9 cellular contexts compared by ENCODE assay signal in the genomic region with DNA sequence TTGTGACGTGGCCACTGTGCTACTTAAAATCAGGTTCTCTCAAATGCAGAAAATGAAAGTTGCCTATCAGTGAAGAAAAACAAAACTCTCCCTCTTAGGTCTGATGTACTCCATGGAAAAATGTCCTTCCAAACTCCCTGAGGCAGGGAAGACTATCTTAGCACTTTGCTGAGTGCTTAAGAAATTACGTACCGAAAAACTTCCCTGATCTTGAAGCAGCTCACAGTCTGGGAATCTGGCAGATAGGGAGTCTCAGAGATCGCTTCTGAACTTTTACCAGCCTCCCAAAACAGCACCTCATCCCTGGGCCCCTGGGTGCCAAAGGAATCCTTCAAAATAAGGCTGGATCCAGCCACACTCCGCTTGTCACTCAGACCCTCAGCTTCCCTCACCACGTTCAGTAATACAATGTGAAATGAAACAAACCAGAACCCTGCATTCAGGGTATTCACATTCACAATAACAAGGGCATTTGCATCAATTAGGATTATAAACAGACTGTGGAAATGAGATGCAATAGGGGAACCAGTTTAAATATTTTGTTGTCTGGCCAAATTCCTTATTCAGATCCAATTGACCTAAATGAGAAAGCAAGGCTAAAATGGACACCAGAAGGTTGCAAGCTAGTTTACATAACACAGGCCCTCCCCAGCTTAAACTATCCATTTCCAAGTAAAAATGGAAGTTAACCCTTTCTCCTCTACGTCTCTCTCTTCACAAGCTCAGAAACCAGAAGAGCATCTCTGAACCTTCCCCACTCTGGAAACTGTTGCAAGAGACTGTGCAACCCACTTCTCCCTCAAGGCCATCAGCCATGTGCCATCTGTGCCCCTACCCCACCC. TPM values are rescaled to one million over a fixed set of nuclear protein-coding genes. Genes with fewer than 3 reads are reported as not detected.
A peak's percentile ranks its signal among the peaks of the same experiment; 100 is the strongest.
DNase-seq lines count a peak whose midpoint lies in the region; ATAC-seq, FAIRE-seq and TF ChIP-seq lines count a peak whose summit lies in the region.
"Had no signal": no experiment of that assay in that cellular context is flagged by ENCODE, and none has a peak within 500 bp of the region (broad histone marks: within the 10 kb centered on the region; RNA-seq: fewer than 3 reads in every experiment).

No MANE protein-coding gene starts in this region.

- no peak for FAIRE-seq in GM12878 (lab: Jason Lieb, UNC)

- H3K79me2 ChIP-seq in GM12878 (ENCODE audit: control insufficient read depth, insufficient read depth, low read length) = no peaks in the 10 kb centered on the region

- no peak for DNase-seq in activated naive CD8-positive, alpha-beta T cell treated with anti-CD3 and anti-CD28 coated beads, Interleukin-2, amount 50 U/mL, for 24 hours
- DNase-seq in activated naive CD8-positive, alpha-beta T cell treated with anti-CD3 and anti-CD28 coated beads for 36 hours = no peak
- DNase-seq in GM12878 (ENCODE audit: low read depth, low spot score) = no peak
- no peak for DNase-seq in aorta
- no peak for DNase-seq in activated T-cell treated with anti-CD3 and anti-CD28 coated beads, Interleukin-2, amount 50 U/mL, for 72 hours
- no peak for DNase-seq in lower leg skin (ENCODE audit: low spot score in 2 of 2)
- DNase-seq in NCI-H1105 treated with DMSO at 0.1 percent for 48 hours (lab: John Stamatoyannopoulos, UW) = no peak
- DNase-seq: activated effector memory CD4-positive, alpha-beta T cell treated with Interleukin-2 at 50 U/mL for 16 hours had no signal

- H3K9me3 ChIP-seq in GM12878 (replicated peaks; ENCODE audit: control insufficient read depth, insufficient read depth, low read length) (peaks cover 4% of the 10 kb centered on the region; the same call in 2 of the 3 replicates), liver (ENCODE audit: control insufficient read depth in 4 of 4, low read length in 3 of 4) (peaks cover 2 to 9% (median 7%) of the 10 kb centered on the region in 4 donors), aorta (ENCODE audit: control insufficient read depth, low read length) (peaks cover 3% of the 10 kb centered on the region)

- peaks cover 8% of the 10 kb centered on the region for H3K9me3 Mint-ChIP-seq in activated naive CD8-positive, alpha-beta T cell treated with anti-CD3 and anti-CD28 coated beads, Interleukin-2, amount 50 U/mL, for 24 hours
- H3K9me3 Mint-ChIP-seq in activated naive CD8-positive, alpha-beta T cell treated with anti-CD3 and anti-CD28 coated beads for 36 hours = peaks cover 4% of the 10 kb centered on the region
- H3K9me3 Mint-ChIP-seq in activated T-cell treated with anti-CD3 and anti-CD28 coated beads, Interleukin-2, amount 50 U/mL, for 72 hours = peaks cover 2 to 3% of the 10 kb centered on the region in 2 donors

- no peak overlapping the region for H3K4me3 ChIP-seq in GM12878
- no peak overlapping the region for H3K4me3 ChIP-seq in liver (ENCODE audit: low read depth in 1 of 3, low read length in 3 of 3)
- peak overlapping the region; percentile 18 to 52 for H3K4me3 ChIP-seq in aorta (ENCODE audit: low read length in 2 of 2)
- H3K4me3 ChIP-seq in lower leg skin (ENCODE audit: low read depth, poor library complexity, severe bottlenecking) = no peak overlapping the region

- no peak overlapping the region for H2AFZ ChIP-seq in GM12878 (ENCODE audit: control insufficient read depth, low read depth, low read length)

- CTCF ChIA-PET in GM12878 (lab: Yijun Ruan, JAX) = interaction anchor here (1.0 kb wide), 1 partner anchor 63 kb away, joined by 4 read pairs; no protein-coding TSS in a partner anchor

- RAD21 ChIA-PET in GM12878 (lab: Charles Lee; ENCODE audit: unreplicated experiment) = interaction anchor here (0.7 to 1.3 kb wide), 3 partner anchors 8 to 715 kb away, joined by 3 to 4 read pairs (median 3); no protein-coding TSS in a partner anchor

- H3K27ac ChIP-seq in GM12878 (ENCODE audit: control insufficient read depth, insufficient read depth) (no peak overlapping the region), liver (ENCODE audit: low read depth in 1 of 2, low read length in 2 of 2) (peak overlapping the region in 1 of 2 donors; percentile 48), aorta (ENCODE audit: low read depth in 1 of 2, low read length in 2 of 2) (peak overlapping the region; percentile 72 to 97)

- intact Hi-C loops in GM12878 (cut with micrococcal nuclease; ENCODE audit: unreplicated experiment) = no loop called here
- intact Hi-C loops in aorta (cut with DNase I) = no loop called here
- intact Hi-C loops in lower leg skin (cut with DNase I; ENCODE audit: low total_unique reads) = no loop called here

- H3K27me3 ChIP-seq in GM12878 (replicated peaks in 1 of 2; ENCODE audit: control insufficient read depth in 2 of 2, insufficient read depth in 2 of 2, low read length in 1 of 2) (no peaks in the 10 kb centered on the region), liver (ENCODE audit: control insufficient read depth in 4 of 4, insufficient read depth in 4 of 4, low read length in 3 of 4) (no peaks in the 10 kb centered on the region), aorta (ENCODE audit: control insufficient read depth in 1 of 2, insufficient read depth in 2 of 2, low read length in 1 of 2) (no peaks in the 10 kb centered on the region)

- no peak overlapping the region for H3K9ac ChIP-seq in GM12878 (ENCODE audit: control insufficient read depth, insufficient read depth, low read length)
- H3K9ac ChIP-seq in liver (ENCODE audit: low read depth in 1 of 2, low read length in 2 of 2) = no peak overlapping the region

- SMC1A ChIA-PET in GM12878 (lab: Charles Lee; ENCODE audit: uncharacterized antibody, unreplicated experiment) = interaction anchor here (0.6 to 1.9 kb wide), 3 partner anchors 9 to 1056 kb away, joined by 3 to 6 read pairs (median 3); no protein-coding TSS in a partner anchor

- H3K4me1 ChIP-seq in GM12878 (ENCODE audit: control insufficient read depth, insufficient read depth, low read length) (no peaks in the 10 kb centered on the region), liver (ENCODE audit: control insufficient read depth in 4 of 4, insufficient read depth in 4 of 4, low read length in 3 of 4) (no peaks in the 10 kb centered on the region), aorta (ENCODE audit: control insufficient read depth in 1 of 2, insufficient read depth in 2 of 2, low read length in 2 of 2) (peaks cover 6 to 9% of the 10 kb centered on the region in 2 donors)

- no peak for ATAC-seq in activated naive CD8-positive, alpha-beta T cell treated with anti-CD3 and anti-CD28 coated beads, Interleukin-2, amount 50 U/mL, for 24 hours
- ATAC-seq in GM12878 = peak; percentile 56
- peak; percentile 56 for ATAC-seq in aorta (ENCODE audit: low FRiP score)
- no peak for ATAC-seq in activated T-cell treated with anti-CD3 and anti-CD28 coated beads, Interleukin-2, amount 50 U/mL, for 72 hours (replicated peaks in 1 of 2)

- TF ChIP-seq CTCF in GM12878 (IDR thresholded peaks at IDR 0.05 in 2 of 3, conservative IDR thresholded peaks at IDR 0.05 in 1 of 3; ENCODE audit: control insufficient read depth in 2 of 3, extremely low read depth in 1 of 3, insufficient read depth in 1 of 3, low read depth in 3 of 3, low read length in 3 of 3) (no peak), liver (IDR thresholded peaks at IDR 0.05; ENCODE audit: low read depth, low read length, missing input control) (no peak), lower leg skin (IDR thresholded peaks at IDR 0.05) (no peak)

- peak overlapping the region; percentile 61 for H3K27ac Mint-ChIP-seq in activated naive CD8-positive, alpha-beta T cell treated with anti-CD3 and anti-CD28 coated beads, Interleukin-2, amount 50 U/mL, for 24 hours
- no peak overlapping the region for H3K27ac Mint-ChIP-seq in activated naive CD8-positive, alpha-beta T cell treated with anti-CD3 and anti-CD28 coated beads for 36 hours
- H3K27ac Mint-ChIP-seq in activated T-cell treated with anti-CD3 and anti-CD28 coated beads, Interleukin-2, amount 50 U/mL, for 72 hours = no peak overlapping the region

- in situ Hi-C loops in GM12878 (cut with MboI) = no loop called here

- H3K4me1 Mint-ChIP-seq in activated naive CD8-positive, alpha-beta T cell treated with anti-CD3 and anti-CD28 coated beads, Interleukin-2, amount 50 U/mL, for 24 hours = peaks cover 18% of the 10 kb centered on the region
- H3K4me1 Mint-ChIP-seq in activated naive CD8-positive, alpha-beta T cell treated with anti-CD3 and anti-CD28 coated beads for 36 hours = peaks cover 13% of the 10 kb centered on the region
- H3K4me1 Mint-ChIP-seq in activated T-cell treated with anti-CD3 and anti-CD28 coated beads, Interleukin-2, amount 50 U/mL, for 72 hours (ENCODE audit: low read depth) = peaks cover 12% of the 10 kb centered on the region

- POLR2A ChIA-PET in GM12878 (lab: Charles Lee) = interaction anchor here (0.6 to 1.0 kb wide), 2 partner anchors 12 to 13 kb away, joined by 4 to 6 read pairs; no protein-coding TSS in a partner anchor

- TF ChIP-seq POLR2A in GM12878 (IDR thresholded peaks at IDR 0.05; ENCODE audit: low read depth, low read length) (no peak), lower leg skin (IDR thresholded peaks at IDR 0.05) (no peak)

- peaks cover 4% of the 10 kb centered on the region for H3K36me3 Mint-ChIP-seq in activated naive CD8-positive, alpha-beta T cell treated with anti-CD3 and anti-CD28 coated beads, Interleukin-2, amount 50 U/mL, for 24 hours (ENCODE audit: low read depth)
- H3K36me3 Mint-ChIP-seq in activated naive CD8-positive, alpha-beta T cell treated with anti-CD3 and anti-CD28 coated beads for 36 hours = peaks cover 5% of the 10 kb centered on the region
- peaks cover 0 to 3% of the 10 kb centered on the region in 2 donors for H3K36me3 Mint-ChIP-seq in activated T-cell treated with anti-CD3 and anti-CD28 coated beads, Interleukin-2, amount 50 U/mL, for 72 hours (ENCODE audit: insufficient read depth in 2 of 2)

- no peaks in the 10 kb centered on the region for H3K27me3 Mint-ChIP-seq in activated naive CD8-positive, alpha-beta T cell treated with anti-CD3 and anti-CD28 coated beads, Interleukin-2, amount 50 U/mL, for 24 hours
- H3K27me3 Mint-ChIP-seq in activated naive CD8-positive, alpha-beta T cell treated with anti-CD3 and anti-CD28 coated beads for 36 hours = no peaks in the 10 kb centered on the region
- H3K27me3 Mint-ChIP-seq in activated T-cell treated with anti-CD3 and anti-CD28 coated beads, Interleukin-2, amount 50 U/mL, for 72 hours (ENCODE audit: low read depth) = peaks cover 16% of the 10 kb centered on the region

- H3K36me3 ChIP-seq in GM12878 (ENCODE audit: control insufficient read depth in 2 of 2, insufficient read depth in 2 of 2, low read length in 1 of 2) = no peaks in the 10 kb centered on the region
- no peaks in the 10 kb centered on the region for H3K36me3 ChIP-seq in liver (ENCODE audit: control insufficient read depth in 4 of 4, insufficient read depth in 3 of 4, low read depth in 1 of 4, low read length in 3 of 4)
- H3K36me3 ChIP-seq in aorta (ENCODE audit: control insufficient read depth in 1 of 2, insufficient read depth in 2 of 2, low read length in 1 of 2) = peaks cover 0 to 2% of the 10 kb centered on the region in 2 donors

- no peak overlapping the region for H3K4me2 ChIP-seq in GM12878 (ENCODE audit: control insufficient read depth, insufficient read depth)

- WGBS in GM12878 (ENCODE audit: insufficient coverage, insufficient replicate concordance, low lambda C conversion rate, missing lambda C conversion rate) = 3% methylated on average over 7 of the region's 7 CpGs
- 61% methylated on average over 7 of the region's 7 CpGs for WGBS in liver
- 10 to 12% methylated on average over 7 of the region's 7 CpGs for WGBS in aorta, 2 donors
- 32 to 41% methylated on average over 7 of the region's 7 CpGs for WGBS in lower leg skin, 2 donors

- no TSS peak for BruUV-seq in GM12878 (replicated peaks; lab: Mats Ljungman, UMichigan)

- no peak for TF ChIP-seq RAD21 in GM12878 (IDR thresholded peaks at IDR 0.05; ENCODE audit: insufficient read depth, low read depth, low read length)
- TF ChIP-seq RAD21 in liver (IDR thresholded peaks at IDR 0.05) = no peak

- H3K4me3 Mint-ChIP-seq in activated naive CD8-positive, alpha-beta T cell treated with anti-CD3 and anti-CD28 coated beads, Interleukin-2, amount 50 U/mL, for 24 hours = no peak overlapping the region
- H3K4me3 Mint-ChIP-seq in activated naive CD8-positive, alpha-beta T cell treated with anti-CD3 and anti-CD28 coated beads for 36 hours = no peak overlapping the region
- H3K4me3 Mint-ChIP-seq in activated T-cell treated with anti-CD3 and anti-CD28 coated beads, Interleukin-2, amount 50 U/mL, for 72 hours = no peak overlapping the region

- TF ChIP-seq EP300 in GM12878 (IDR thresholded peaks at IDR 0.05; ENCODE audit: borderline replicate concordance in 1 of 2, control insufficient read depth in 1 of 2, low read depth in 2 of 2, low read length in 2 of 2) = no peak

- no peaks in the 10 kb centered on the region for H4K20me1 ChIP-seq in GM12878 (ENCODE audit: control insufficient read depth, insufficient read depth)

RNA-seq across cellular contexts. Expression of a gene that starts 20.9 kb away (rescaled TPM):
- total RNA-seq in activated naive CD8-positive, alpha-beta T cell treated with anti-CD3 and anti-CD28 coated beads for 36 hours = 1 to 10 TPM; 5.4 to 5.5 TPM
- not detected in 2 replicates for total RNA-seq in GM12878 (2013; cell fraction: nucleolus; rRNA removed)
- not detected in 2 replicates for total RNA-seq in GM12878 (2014; rRNA removed)
- total RNA-seq in GM12878 (2014; rRNA removed; fragmentation: Illumina TruSeq; extraction: Trizol) = not detected in 2 replicates
- 0.03 and 0.24 TPM in 2 replicates for total RNA-seq in GM12878 (2021)
- 0.22 TPM for polyA plus RNA-seq in GM12878 (2011; ENCODE audit: low read depth)
- not detected in 2 replicates for polyA plus RNA-seq in GM12878 (2011; rRNA removed)
- not detected in 2 replicates for polyA plus RNA-seq in GM12878 (2011; cell fraction: cytosol; rRNA removed)
- polyA plus RNA-seq in GM12878 (2011; cell fraction: nucleus; rRNA removed) = not detected in 2 replicates
- 0.10 and 0.35 TPM in 2 replicates for polyA plus RNA-seq in GM12878 (2012)
- polyA plus RNA-seq in GM12878 (2014; fragmentation: Illumina TruSeq; extraction: Trizol) = not detected in 2 replicates
- under 1 TPM; 0.03 to 0.15 TPM for polyA plus RNA-seq in GM12878 (2014; fragmentation: Nextera tagmentation; extraction: Ambion mirVana)
- 0.03 TPM in 1 of 2 replicates, not detected in the other for polyA plus RNA-seq in GM12878 (2014; rRNA removed)
- under 1 TPM; 0.09 to 0.25 TPM for polyA plus RNA-seq in GM12878 (2016; fragmentation: Nextera tagmentation; extraction: Ambion mirVana)
- not detected in 2 replicates for polyA minus RNA-seq in GM12878 (2011; rRNA and poly(A)+ RNA removed)
- polyA minus RNA-seq in GM12878 (2011; cell fraction: cytosol; rRNA and poly(A)+ RNA removed) = 1.9 TPM in 1 of 2 replicates, not detected in the other
- polyA minus RNA-seq in GM12878 (2011; cell fraction: nucleus; rRNA and poly(A)+ RNA removed) = 0.96 TPM in 1 of 2 replicates, not detected in the other
- 1 to 10 TPM in 1 of 2 donors, under 1 TPM in 1; 0.75 to 4.0 TPM for total RNA-seq in liver
- polyA plus RNA-seq in liver = 1 to 10 TPM; 1.4 to 1.9 TPM
- total RNA-seq in aorta = 10 to 100 TPM; 27.9 to 47.9 TPM
- 1 to 10 TPM; 3.1 to 6.9 TPM for polyA plus RNA-seq in aorta
- total RNA-seq in activated T-cell treated with anti-CD3 and anti-CD28 coated beads, Interleukin-2, amount 50 U/mL, for 72 hours = 1 to 10 TPM; 2.2 to 5.1 TPM
- 10 to 100 TPM; 20.4 to 44.4 (median 30.2) TPM for total RNA-seq in lower leg skin

RNA-seq across cellular contexts. Expression of a gene that starts 21.4 kb away (rescaled TPM):
- under 1 TPM; 0.34 to 0.37 TPM for total RNA-seq in activated naive CD8-positive, alpha-beta T cell treated with anti-CD3 and anti-CD28 coated beads for 36 hours
- not detected in 2 replicates for total RNA-seq in GM12878 (2013; cell fraction: nucleolus; rRNA removed)
- total RNA-seq in GM12878 (2014; rRNA removed) (not detected in 2 replicates), GM12878 (2014; rRNA removed; fragmentation: Illumina TruSeq; extraction: Trizol) (not detected in 2 replicates), GM12878 (2021) (not detected in 2 replicates), liver (under 1 TPM; 0.17 to 0.42 TPM), aorta (1 to 10 TPM in 1 of 2 donors, under 1 TPM in 1; 0.65 to 1.8 TPM), lower leg skin (1 to 10 TPM; 1.0 to 2.8 (median 2.0) TPM)
- polyA plus RNA-seq in GM12878 (2011; ENCODE audit: low read depth) = not detected
- polyA plus RNA-seq in GM12878 (2011; rRNA removed) (not detected in 2 replicates), GM12878 (2014; fragmentation: Illumina TruSeq; extraction: Trizol) (not detected in 2 replicates), GM12878 (2014; fragmentation: Nextera tagmentation; extraction: Ambion mirVana) (not detected), GM12878 (2014; rRNA removed) (not detected in 2 replicates), GM12878 (2016; fragmentation: Nextera tagmentation; extraction: Ambion mirVana) (not detected), liver (under 1 TPM in 1 of 2 donors, not detected in 1; 0.10 TPM), aorta (under 1 TPM; 0.25 to 0.31 TPM)
- polyA plus RNA-seq in GM12878 (2011; cell fraction: cytosol; rRNA removed) = not detected in 2 replicates
- polyA plus RNA-seq in GM12878 (2011; cell fraction: nucleus; rRNA removed) = not detected in 2 replicates
- polyA plus RNA-seq in GM12878 (2012) = not detected in 2 replicates
- polyA minus RNA-seq in GM12878 (2011; rRNA and poly(A)+ RNA removed) = not detected in 2 replicates
- polyA minus RNA-seq in GM12878 (2011; cell fraction: cytosol; rRNA and poly(A)+ RNA removed) = not detected in 2 replicates
- polyA minus RNA-seq in GM12878 (2011; cell fraction: nucleus; rRNA and poly(A)+ RNA removed) = not detected in 2 replicates
- under 1 TPM in 1 of 2 donors, not detected in 1; 0.14 TPM for total RNA-seq in activated T-cell treated with anti-CD3 and anti-CD28 coated beads, Interleukin-2, amount 50 U/mL, for 72 hours

Comparison
In these comparisons a context has a peak if more than half of its experiments do, and no peak if none do; other contexts are left out.
1. ATAC-seq: peak in GM12878 (single experiment) and aorta (single experiment); none in activated naive CD8-positive, alpha-beta T cell treated with anti-CD3 and anti-CD28 coated beads, Interleukin-2, amount 50 U/mL, for 24 hours (single experiment) and activated T-cell treated with anti-CD3 and anti-CD28 coated beads, Interleukin-2, amount 50 U/mL, for 72 hours (0 of 2).
2. H3K4me3 ChIP-seq: peak in aorta (2 of 2); none in GM12878 (single experiment), liver (0 of 3) and lower leg skin (single experiment).